ENCODE assay signal across 11 cellular contexts in the genomic region with DNA sequence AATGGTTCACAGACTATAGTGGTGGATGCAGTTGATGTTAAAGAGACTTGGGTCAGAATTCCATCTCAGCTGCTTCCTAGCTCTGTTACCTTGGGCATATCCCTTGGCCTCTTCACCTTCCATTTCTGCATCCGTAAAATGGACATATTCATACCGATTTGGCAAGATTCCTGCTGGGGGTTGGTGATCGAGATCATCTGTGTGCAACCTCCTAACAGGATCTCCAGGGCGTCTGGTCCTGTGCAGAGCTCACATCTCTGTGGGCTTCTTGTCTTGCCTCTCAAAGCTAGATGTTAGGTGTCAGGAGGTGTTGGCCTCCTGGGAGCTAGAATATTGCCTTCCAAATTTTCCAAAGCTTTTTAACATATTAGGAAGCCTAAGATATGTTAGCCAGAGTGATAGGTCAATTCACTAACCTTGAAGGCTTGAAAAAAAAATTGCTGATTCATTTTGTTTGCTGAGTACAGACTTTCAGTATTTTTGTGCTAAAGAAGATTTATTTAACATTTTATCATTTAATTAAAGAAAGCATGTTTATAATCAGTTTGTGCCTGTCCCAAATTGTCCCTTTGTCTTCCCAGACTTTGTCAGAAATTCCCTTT.
DNase-seq lines count a peak whose midpoint lies in the region; ATAC-seq and TF ChIP-seq lines count a peak whose summit lies in the region.
"Had no signal": no experiment of that assay in that cellular context is flagged by ENCODE, and none has a peak within 500 bp of the region (broad histone marks: within the 10 kb centered on the region; RNA-seq: fewer than 3 reads in every experiment).

No MANE protein-coding gene starts in this region.

- H3K4me3 ChIP-seq in GM23338 (no peak overlapping the region), iPS-20b (ENCODE audit: low read length) (peak overlapping the region; percentile 47; the same call in 1 of the 2 replicates), OCI-LY7 (ENCODE audit: low read depth, low read length, poor library complexity, severe bottlenecking) (no peak overlapping the region)

- H3K27ac Mint-ChIP-seq in GM23338: peak overlapping the region; percentile 81
- H3K27ac Mint-ChIP-seq: activated T-cell treated with anti-CD3 and anti-CD28 coated beads, Interleukin-2, amount 50 U/mL, for 24 hours had no signal

- H3K9me3 ChIP-seq in iPS-20b (ENCODE audit: insufficient read depth, low read depth, low read length) (no peaks in the 10 kb centered on the region), OCI-LY7 (ENCODE audit: low read length) (no peaks in the 10 kb centered on the region)

- intact Hi-C loops in sciatic nerve (cut with DNase I): no loop called here
- intact Hi-C loops in OCI-LY7 (cut with micrococcal nuclease; ENCODE audit: unreplicated experiment): no loop called here

- TF ChIP-seq CTCF in GM23338 (conservative IDR thresholded peaks at IDR 0.05; ENCODE audit: low read depth in 2 of 2): no peak
- TF ChIP-seq CTCF in OCI-LY7 (conservative IDR thresholded peaks at IDR 0.05; ENCODE audit: low read length): no peak

- H3K9me3 Mint-ChIP-seq in GM23338: no peaks in the 10 kb centered on the region
- H3K9me3 Mint-ChIP-seq: activated T-cell treated with anti-CD3 and anti-CD28 coated beads, Interleukin-2, amount 50 U/mL, for 24 hours had no signal

- no peak overlapping the region for H3K9ac ChIP-seq in iPS-20b (ENCODE audit: low read depth, low read length)

- H3K79me2 ChIP-seq in GM23338 (replicated peaks; ENCODE audit: insufficient read depth) (no peaks in the 10 kb centered on the region), OCI-LY7 (ENCODE audit: insufficient read depth, low read depth, low read length) (no peaks in the 10 kb centered on the region)

- H3K36me3 Mint-ChIP-seq in GM23338 (ENCODE audit: low read depth): no peaks in the 10 kb centered on the region

- H3K27me3 ChIP-seq in GM23338 (ENCODE audit: insufficient read depth) (no peaks in the 10 kb centered on the region), iPS-20b (ENCODE audit: insufficient read depth, low read length) (no peaks in the 10 kb centered on the region)

- H2AFZ ChIP-seq in GM23338: no peak overlapping the region
- no peak overlapping the region for H2AFZ ChIP-seq in OCI-LY7 (ENCODE audit: low read length)

- peaks cover 4% of the 10 kb centered on the region for H3K4me1 ChIP-seq in GM23338 (ENCODE audit: insufficient read depth)
- H3K4me1 ChIP-seq in iPS-20b (ENCODE audit: insufficient read depth, low read length): peaks cover 14% of the 10 kb centered on the region; the same call in 1 of the 2 replicates
- H3K4me1 ChIP-seq in OCI-LY7 (ENCODE audit: insufficient read depth, low read length, poor library complexity, severe bottlenecking): no peaks in the 10 kb centered on the region

- peaks cover 14% of the 10 kb centered on the region for H3K27me3 Mint-ChIP-seq in GM23338 (ENCODE audit: insufficient read depth, low read depth, poor library complexity)

- peaks cover 12% of the 10 kb centered on the region for H3K4me1 Mint-ChIP-seq in GM23338

- CTCF ChIA-PET in OCI-LY7 (lab: Charles Lee; ENCODE audit: unreplicated experiment): no interaction called here

- BruUV-seq in OCI-LY7 (replicated peaks; lab: Mats Ljungman, UMichigan): no TSS peak

- POLR2A ChIA-PET in OCI-LY7 (lab: Charles Lee): interaction anchor here (0.8 kb wide), 1 partner anchor 45 kb away, joined by 3 read pairs; no protein-coding TSS in a partner anchor

- DNase-seq in GM23338 (ENCODE audit: low spot score) (no peak), sciatic nerve (ENCODE audit: low spot score) (no peak), HUDEP-2 (lab: John Stamatoyannopoulos, UW; ENCODE audit: unreplicated experiment in 76 of 76) (no peak), OCI-LY7 (ENCODE audit: low spot score) (no peak)
- DNase-seq: activated T-cell treated with anti-CD3 and anti-CD28 coated beads, Interleukin-2, amount 50 U/mL, for 24 hours; NCI-H1417 treated with DMSO at 0.1 percent for 48 hours; T-helper 2 cell had no signal

- H3K27ac ChIP-seq in GM23338 (ENCODE audit: low read depth): 0 out of 2 replicates have a peak overlapping the region, but pooled peaks have one; percentile 5
- peak overlapping the region; percentile 51 for H3K27ac ChIP-seq in adipose tissue (ENCODE audit: low read depth, low read length)
- no peak overlapping the region for H3K27ac ChIP-seq in iPS-20b (ENCODE audit: low read length)
- H3K27ac ChIP-seq in OCI-LY7 (ENCODE audit: low read depth, low read length, poor library complexity, severe bottlenecking): no peak overlapping the region

- H3K4me3 Mint-ChIP-seq in GM23338: peak overlapping the region; percentile 36
- H3K4me3 Mint-ChIP-seq: activated T-cell treated with anti-CD3 and anti-CD28 coated beads, Interleukin-2, amount 50 U/mL, for 24 hours had no signal

- ATAC-seq in GM23338 (peak; percentile 24; the same call in 2 of the 3 replicates), sciatic nerve (peak; percentile 16), GM21423 (IDR thresholded peaks at IDR 0.05; ENCODE audit: unreplicated experiment) (no peak), HG03135 (IDR thresholded peaks at IDR 0.05; ENCODE audit: unreplicated experiment) (no peak)

- WGBS in adipose tissue, 3 donors: 29 to 50% (median 34%) methylated on average over 4 of the region's 4 CpGs

- H3K36me3 ChIP-seq in GM23338 (ENCODE audit: insufficient read depth) (no peaks in the 10 kb centered on the region; the same call in 1 of the 2 replicates), iPS-20b (ENCODE audit: insufficient read depth, low read depth, low read length) (no peaks in the 10 kb centered on the region), OCI-LY7 (ENCODE audit: insufficient read depth, low read length) (no peaks in the 10 kb centered on the region)

- H3F3A ChIP-seq in GM23338 (replicated peaks; ENCODE audit: low read depth): no peaks in the 10 kb centered on the region

- H4K20me1 ChIP-seq in GM23338 (replicated peaks; ENCODE audit: insufficient read depth): no peaks in the 10 kb centered on the region
- H4K20me1 ChIP-seq in OCI-LY7 (ENCODE audit: insufficient read depth, low read length): no peaks in the 10 kb centered on the region

- H3K9me2 ChIP-seq in GM23338 (ENCODE audit: insufficient read depth) (peaks cover 12% of the 10 kb centered on the region; the same call in 1 of the 2 replicates), OCI-LY7 (ENCODE audit: insufficient read depth, low read length) (no peaks in the 10 kb centered on the region)

- H3K4me2 ChIP-seq in GM23338 (0 out of 2 replicates have a peak overlapping the region, but pooled peaks have one; percentile 1), OCI-LY7 (ENCODE audit: low read length) (no peak overlapping the region)

TF ChIP-seq in GM23338, 12 proteins besides CTCF, POLR2A, EP300 and RAD21 (continues in another document):
- TF ChIP-seq ZNF114 (CRISPR knock-in tag; IDR thresholded peaks at IDR 0.05): no peak

Comparison
In these comparisons a context has a peak if more than half of its experiments do, and no peak if none do; other contexts are left out.
1. ATAC-seq: peak in GM23338 (single experiment) and sciatic nerve (single experiment); none in GM21423 (single experiment) and HG03135 (single experiment).
2. H3K27ac ChIP-seq: peak in GM23338 (single experiment) and adipose tissue (single experiment); none in iPS-20b (single experiment) and OCI-LY7 (single experiment).